In the genomic region with DNA sequence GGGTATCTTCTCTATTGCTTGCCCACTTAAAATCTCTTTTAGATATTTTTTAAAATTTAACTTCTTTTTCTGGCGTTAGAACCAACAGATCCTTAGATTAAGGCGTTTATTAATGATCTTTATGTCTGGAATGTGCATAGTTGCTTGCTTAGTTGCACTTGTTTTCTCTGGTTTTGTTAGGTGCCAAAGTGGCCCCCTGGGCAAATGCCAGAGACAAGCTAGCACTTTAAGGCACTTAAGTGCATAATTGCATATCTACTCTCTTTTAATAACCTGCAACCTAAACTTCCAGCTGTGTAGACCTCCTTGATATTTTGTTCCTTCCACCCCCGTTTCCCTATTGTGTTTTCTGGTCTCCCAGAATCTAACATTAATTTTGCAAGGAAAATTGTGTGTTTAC, we compare ENCODE assay signal across 8 cellular contexts. TPM values are rescaled to one million over a fixed set of nuclear protein-coding genes. Genes with fewer than 3 reads are reported as not detected.
DNase-seq lines count a peak whose midpoint lies in the region; ATAC-seq, FAIRE-seq and TF ChIP-seq lines count a peak whose summit lies in the region.
"Had no signal": no experiment of that assay in that cellular context is flagged by ENCODE, and none has a peak within 500 bp of the region (broad histone marks: within the 10 kb centered on the region; RNA-seq: fewer than 3 reads in every experiment).

No MANE protein-coding gene starts in this region.

- H4K20me1 ChIP-seq in GM23248 (ENCODE audit: insufficient read depth): peaks cover 57% of the 10 kb centered on the region

- H3K36me3 ChIP-seq in GM23248 (ENCODE audit: low read depth) (peaks cover 58% of the 10 kb centered on the region), Panc1 (ENCODE audit: control insufficient read depth, insufficient read depth, low read length) (peaks cover 66% of the 10 kb centered on the region), esophagus muscularis mucosa (peaks cover 21 to 74% (median 47%) of the 10 kb centered on the region in 4 donors), gastrocnemius medialis (peaks cover 0 to 44% of the 10 kb centered on the region in 2 donors)

- H3K4me3 ChIP-seq in GM23248: peak overlapping the region; percentile 87
- H3K4me3 ChIP-seq in Panc1 (ENCODE audit: low read depth in 2 of 2, low read length in 2 of 2): peak overlapping the region; percentile 91 to 93
- peak overlapping the region; percentile 68 to 88 (median 80) for H3K4me3 ChIP-seq in esophagus muscularis mucosa
- peak overlapping the region; percentile 26 to 90 (median 84) for H3K4me3 ChIP-seq in gastrocnemius medialis

- DNase-seq in GM23248 (peak; percentile 53), Panc1 (ENCODE audit: low read depth, low spot score) (no peak), esophagus muscularis mucosa (ENCODE audit: extremely low spot score) (no peak), gastrocnemius medialis (no peak), GM12892 (ENCODE audit: insufficient read length) (no peak)
- DNase-seq: NCI-H2171 had no signal

- peak overlapping the region; percentile 100 for H3K4me2 ChIP-seq in GM23248 (ENCODE audit: unreplicated experiment)

- no peak for TF ChIP-seq POLR2A in esophagus muscularis mucosa (IDR thresholded peaks at IDR 0.05; ENCODE audit: low read depth)
- no peak for TF ChIP-seq POLR2A in gastrocnemius medialis (IDR thresholded peaks at IDR 0.05)
- TF ChIP-seq POLR2A in GM12892 (IDR thresholded peaks at IDR 0.05; ENCODE audit: low read depth, low read length): no peak

- intact Hi-C loops in Panc1 (cut with micrococcal nuclease; ENCODE audit: unreplicated experiment) (no loop called here), esophagus muscularis mucosa (cut with DNase I) (no loop called here), gastrocnemius medialis (cut with DNase I; ENCODE audit: low total_unique reads) (no loop called here)

- CTCF ChIA-PET in Panc1 (lab: Charles Lee): no interaction called here

- FAIRE-seq in GM12892 (lab: Jason Lieb, UNC): no peak

- no peaks in the 10 kb centered on the region for H3K9me3 ChIP-seq in GM23248 (ENCODE audit: low read depth)
- no peaks in the 10 kb centered on the region for H3K9me3 ChIP-seq in Panc1 (ENCODE audit: control insufficient read depth, insufficient read depth, low read depth, low read length)
- no peaks in the 10 kb centered on the region for H3K9me3 ChIP-seq in esophagus muscularis mucosa
- no peaks in the 10 kb centered on the region for H3K9me3 ChIP-seq in gastrocnemius medialis

- H3F3A ChIP-seq in GM23248 (ENCODE audit: insufficient read depth): peaks cover 57% of the 10 kb centered on the region

- POLR2A ChIA-PET in Panc1 (lab: Charles Lee): interaction anchor here (0.7 kb wide), 1 partner anchor 12 kb away, joined by 3 read pairs; no protein-coding TSS in a partner anchor

- peaks cover 96% of the 10 kb centered on the region for H3K79me2 ChIP-seq in GM23248 (ENCODE audit: insufficient read depth)

- 18 to 23% methylated on average over 3 of the region's 3 CpGs for WGBS in GM23248 (ENCODE audit: low coverage in 1 of 2, low lambda C conversion rate in 2 of 2, missing lambda C conversion rate in 2 of 2), 2 experiments
- WGBS in esophagus muscularis mucosa: 15% methylated on average over 3 of the region's 3 CpGs

- in situ Hi-C loops in GM23248 (cut with MboI): no loop called here
- in situ Hi-C loops in Panc1 (cut with HindIII; ENCODE audit: low pct_unique_long_range_greater_than_20kb, low sequenced_read_pairs): no loop called here
- in situ Hi-C loops in gastrocnemius medialis (cut with MboI; ENCODE audit: low sequenced_read_pairs in 4 of 4): no loop called here

- no peak overlapping the region for H3K27ac ChIP-seq in GM23248
- no peak overlapping the region for H3K27ac ChIP-seq in Panc1 (ENCODE audit: low read length)
- peak overlapping the region; percentile 9 to 93 (median 64) for H3K27ac ChIP-seq in esophagus muscularis mucosa (replicated peaks in 1 of 4)
- H3K27ac ChIP-seq in gastrocnemius medialis: peak overlapping the region; percentile 90 to 94 (median 92)

- TF ChIP-seq CTCF in Panc1 (IDR thresholded peaks at IDR 0.05): no peak
- TF ChIP-seq CTCF in esophagus muscularis mucosa (IDR thresholded peaks at IDR 0.05): no peak
- TF ChIP-seq CTCF in gastrocnemius medialis (IDR thresholded peaks at IDR 0.05 in 4 of 5, conservative IDR thresholded peaks at IDR 0.05 in 1 of 5): no peak

- H2AFZ ChIP-seq in GM23248: no peak overlapping the region

- no peaks in the 10 kb centered on the region for H3K9me2 ChIP-seq in GM23248 (ENCODE audit: insufficient read depth)

- BruUV-seq in Panc1 (replicated peaks; lab: Mats Ljungman, UMichigan): no TSS peak

- ATAC-seq in Panc1: no peak
- no peak for ATAC-seq in gastrocnemius medialis
- no peak for ATAC-seq in GM21390 (IDR thresholded peaks at IDR 0.05; ENCODE audit: unreplicated experiment)
- ATAC-seq in HG03432 (IDR thresholded peaks at IDR 0.05; ENCODE audit: unreplicated experiment): no peak

- TF ChIP-seq EP300 in esophagus muscularis mucosa (IDR thresholded peaks at IDR 0.05): no peak

- H3K27me3 ChIP-seq in GM23248 (replicated peaks; ENCODE audit: insufficient read depth): no peaks in the 10 kb centered on the region
- H3K27me3 ChIP-seq in Panc1 (ENCODE audit: control insufficient read depth, insufficient read depth, low read length): no peaks in the 10 kb centered on the region
- no peaks in the 10 kb centered on the region for H3K27me3 ChIP-seq in esophagus muscularis mucosa
- H3K27me3 ChIP-seq in gastrocnemius medialis: no peaks in the 10 kb centered on the region

- H3K4me1 ChIP-seq in GM23248 (ENCODE audit: insufficient read depth): peaks cover 57% of the 10 kb centered on the region
- peaks cover 54% of the 10 kb centered on the region for H3K4me1 ChIP-seq in Panc1 (ENCODE audit: control insufficient read depth, insufficient read depth, low read length)
- H3K4me1 ChIP-seq in esophagus muscularis mucosa: peaks cover 85 to 90% (median 89%) of the 10 kb centered on the region in 4 donors
- H3K4me1 ChIP-seq in gastrocnemius medialis: peaks cover 83 to 85% of the 10 kb centered on the region in 2 donors

- peak overlapping the region; percentile 94 for H3K9ac ChIP-seq in GM23248

RNA-seq across cellular contexts. Expression of a gene that starts 3.3 kb away (rescaled TPM):
- 79.0 and 81.4 TPM in 2 replicates for total RNA-seq in GM23248 (2014; rRNA removed; shearing (Covaris generic))
- 121 and 125 TPM in 2 replicates for polyA plus RNA-seq in GM23248 (2016; fragmentation: Nextera tagmentation; extraction: Ambion mirVana)
- total RNA-seq in Panc1 (2021; ENCODE audit: unreplicated experiment) (195 TPM), esophagus muscularis mucosa (100 to 1,000 TPM in 1 of 4 donors, 10 to 100 TPM in 3; 82.2 to 101 (median 90.2) TPM), gastrocnemius medialis (100 to 1,000 TPM in 1 of 4 donors, 10 to 100 TPM in 3; 62.4 to 117 (median 69.2) TPM)
- 186 TPM for polyA plus RNA-seq in Panc1 (2012; ENCODE audit: insufficient read length)
- 121 TPM for polyA plus RNA-seq in GM12892 (2012; ENCODE audit: missing spikeins)

RNA-seq across cellular contexts. Expression of a gene that starts 25.4 kb away (rescaled TPM):
- 23.5 and 28.4 TPM in 2 replicates for total RNA-seq in GM23248 (2014; rRNA removed; shearing (Covaris generic))
- 40.6 and 42.6 TPM in 2 replicates for polyA plus RNA-seq in GM23248 (2016; fragmentation: Nextera tagmentation; extraction: Ambion mirVana)
- total RNA-seq in Panc1 (2021; ENCODE audit: unreplicated experiment) (93.9 TPM), esophagus muscularis mucosa (10 to 100 TPM; 30.5 to 41.7 (median 34.9) TPM), gastrocnemius medialis (10 to 100 TPM; 17.0 to 43.2 (median 29.4) TPM)
- polyA plus RNA-seq in Panc1 (2012; ENCODE audit: insufficient read length): 62.5 TPM
- 52.5 TPM for polyA plus RNA-seq in GM12892 (2012; ENCODE audit: missing spikeins)

RNA-seq across cellular contexts. Expression of a gene that starts 35.9 kb away (rescaled TPM):
- total RNA-seq in GM23248 (2014; rRNA removed; shearing (Covaris generic)): 18.5 and 22.9 TPM in 2 replicates
- polyA plus RNA-seq in GM23248 (2016; fragmentation: Nextera tagmentation; extraction: Ambion mirVana): 23.2 and 23.4 TPM in 2 replicates
- total RNA-seq in Panc1 (2021; ENCODE audit: unreplicated experiment) (33.6 TPM), esophagus muscularis mucosa (10 to 100 TPM; 10.3 to 13.2 (median 12.2) TPM), gastrocnemius medialis (10 to 100 TPM in 1 of 4 donors, 1 to 10 TPM in 3; 4.5 to 11.7 (median 6.5) TPM)
- polyA plus RNA-seq in Panc1 (2012; ENCODE audit: insufficient read length): 29.5 TPM
- polyA plus RNA-seq in GM12892 (2012; ENCODE audit: missing spikeins): 16.9 TPM

RNA-seq across cellular contexts. Expression of a gene that starts 48.8 kb away (rescaled TPM):
- total RNA-seq in GM23248 (2014; rRNA removed; shearing (Covaris generic)): 28.0 and 29.5 TPM in 2 replicates
- 44.1 and 44.2 TPM in 2 replicates for polyA plus RNA-seq in GM23248 (2016; fragmentation: Nextera tagmentation; extraction: Ambion mirVana)
- 55.3 TPM for total RNA-seq in Panc1 (2021; ENCODE audit: unreplicated experiment)
- 68.6 TPM for polyA plus RNA-seq in Panc1 (2012; ENCODE audit: insufficient read length)
- total RNA-seq in esophagus muscularis mucosa: 10 to 100 TPM; 27.8 to 50.7 (median 34.8) TPM
- 10 to 100 TPM in 3 of 4 donors, 1 to 10 TPM in 1; 9.0 to 12.3 (median 11.7) TPM for total RNA-seq in gastrocnemius medialis
- polyA plus RNA-seq in GM12892 (2012; ENCODE audit: missing spikeins): 32.9 TPM

RNA-seq across cellular contexts. Expression of a gene that starts 49.0 kb away (rescaled TPM):
- 0.11 and 0.13 TPM in 2 replicates for total RNA-seq in GM23248 (2014; rRNA removed; shearing (Covaris generic))
- polyA plus RNA-seq in GM23248 (2016; fragmentation: Nextera tagmentation; extraction: Ambion mirVana): 0.39 and 0.40 TPM in 2 replicates
- 2.0 TPM for total RNA-seq in Panc1 (2021; ENCODE audit: unreplicated experiment)
- 1.0 TPM for polyA plus RNA-seq in Panc1 (2012; ENCODE audit: insufficient read length)
- total RNA-seq in esophagus muscularis mucosa: under 1 TPM; 0.17 to 0.83 (median 0.46) TPM
- total RNA-seq in gastrocnemius medialis: under 1 TPM in 2 of 4 donors, not detected in 2; 0.13 to 0.41 TPM
- polyA plus RNA-seq in GM12892 (2012; ENCODE audit: missing spikeins): not detected

Comparison
In these comparisons a context has a peak if more than half of its experiments do, and no peak if none do; other contexts are left out.
1. H3K27ac ChIP-seq: peak in esophagus muscularis mucosa (4 of 4) and gastrocnemius medialis (4 of 4); none in GM23248 (single experiment) and Panc1 (single experiment).
2. Peak in every context shown above with its lines, with median percentiles within 50 percentile points of each other: H3K4me3 ChIP-seq.